In the genomic region with DNA sequence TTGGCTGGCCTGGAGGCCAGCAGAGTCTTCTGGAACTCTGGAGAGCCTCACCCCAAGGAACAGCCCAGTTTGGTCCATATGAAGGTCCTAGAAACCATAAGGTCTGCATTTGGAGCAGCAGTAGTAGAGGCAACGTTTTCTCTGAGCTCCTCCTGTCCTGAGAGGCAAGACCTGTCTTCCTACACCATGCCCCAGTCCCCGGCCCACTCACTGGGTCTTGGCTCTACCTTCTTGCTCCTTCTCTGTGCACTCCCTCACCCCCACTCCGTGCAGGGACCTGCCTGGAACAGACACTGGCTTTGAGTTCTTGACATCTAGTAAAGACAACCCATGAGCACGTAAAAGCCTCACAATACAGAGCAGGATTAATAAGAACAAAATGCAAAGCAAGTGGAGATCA, we compare ENCODE assay signal across 31 cellular contexts.
"Had no signal": no experiment of that assay in that cellular context is flagged by ENCODE, and none has a peak within 500 bp of the region (broad histone marks: within the 10 kb centered on the region; RNA-seq: fewer than 3 reads in every experiment).

No MANE protein-coding gene starts in this region.

- H3K4me1 Mint-ChIP-seq: activated B cell treated with CpG ODN at 0.5 μM for 24 hours; activated naive CD4-positive, alpha-beta T cell treated with anti-CD3 and anti-CD28 coated beads, Interleukin-2, amount 10 ng/mL, durations not matched to agents 7 days and 5 days; activated naive CD8-positive, alpha-beta T cell treated with anti-CD3 and anti-CD28 coated beads, Interleukin-2, amount 10 ng/mL, durations not matched to agents 7 days and 5 days; brain; central memory CD8-positive, alpha-beta T cell; T-helper 17 cell had no signal

- H3K27ac ChIP-seq: ascending aorta, breast epithelium, cardiac muscle cell, colonic mucosa, epithelial cell of prostate, foreskin keratinocyte, gastrocnemius medialis, WERI-Rb-1 had no signal

- H3K27me3 ChIP-seq: ascending aorta, breast epithelium, cardiac muscle cell, colonic mucosa, foreskin keratinocyte, gastrocnemius medialis had no signal

- H3K9me3 ChIP-seq: ascending aorta, breast epithelium, colonic mucosa, gastrocnemius medialis had no signal

- H3K4me3 Mint-ChIP-seq: activated B cell treated with CpG ODN at 0.5 μM for 24 hours; activated CD8-positive, alpha-beta T cell treated with anti-CD3 and anti-CD28 coated beads for 36 hours; activated naive CD4-positive, alpha-beta T cell treated with anti-CD3 and anti-CD28 coated beads, Interleukin-2, amount 10 ng/mL, durations not matched to agents 7 days and 5 days; activated naive CD8-positive, alpha-beta T cell treated with anti-CD3 and anti-CD28 coated beads, Interleukin-2, amount 10 ng/mL, durations not matched to agents 7 days and 5 days; activated T-cell treated with anti-CD3 and anti-CD28 coated beads, Interleukin-2, amount 50 U/mL, for 24 hours; activated T-cell treated with anti-CD3 and anti-CD28 coated beads, Interleukin-2, amount 50 U/mL, for 72 hours; brain; central memory CD8-positive, alpha-beta T cell; T-helper 17 cell; T-helper 2 cell treated with Interferon-gamma antibody and Interleukin-4, amounts not matched to agents 5 μg/mL and 100 μg/mL, for 36 hours had no signal

- H3K9me3 Mint-ChIP-seq: activated CD8-positive, alpha-beta T cell treated with anti-CD3 and anti-CD28 coated beads for 36 hours; activated naive CD4-positive, alpha-beta T cell treated with anti-CD3 and anti-CD28 coated beads, Interleukin-2, amount 10 ng/mL, durations not matched to agents 7 days and 5 days; activated naive CD4-positive, alpha-beta T cell treated with anti-CD3 and anti-CD28 coated beads, Interleukin-2, amount 50 U/mL, for 72 hours; activated T-cell treated with anti-CD3 and anti-CD28 coated beads, Interleukin-2, amount 50 U/mL, for 24 hours; activated T-cell treated with anti-CD3 and anti-CD28 coated beads, Interleukin-2, amount 50 U/mL, for 72 hours; central memory CD8-positive, alpha-beta T cell; T-helper 2 cell treated with Interferon-gamma antibody and Interleukin-4, amounts not matched to agents 5 μg/mL and 100 μg/mL, for 36 hours had no signal

- H3K4me1 ChIP-seq: ascending aorta, breast epithelium, colonic mucosa, foreskin keratinocyte, gastrocnemius medialis had no signal

- H3K36me3 Mint-ChIP-seq: activated naive CD4-positive, alpha-beta T cell treated with anti-CD3 and anti-CD28 coated beads, Interleukin-2, amount 10 ng/mL, durations not matched to agents 7 days and 5 days; activated naive CD4-positive, alpha-beta T cell treated with anti-CD3 and anti-CD28 coated beads, Interleukin-2, amount 50 U/mL, for 72 hours; activated naive CD8-positive, alpha-beta T cell treated with anti-CD3 and anti-CD28 coated beads, Interleukin-2, amount 10 ng/mL, durations not matched to agents 7 days and 5 days; brain had no signal

- H3K27me3 Mint-ChIP-seq: activated CD8-positive, alpha-beta T cell treated with anti-CD3 and anti-CD28 coated beads for 36 hours had no signal

- ATAC-seq: activated CD4-positive, CD25-positive, alpha-beta regulatory T cell treated with anti-CD3 and anti-CD28 coated beads, Interleukin-2, amount 50 U/mL, for 24 hours; activated CD8-positive, alpha-beta T cell treated with anti-CD3 and anti-CD28 coated beads for 36 hours; activated naive CD4-positive, alpha-beta T cell treated with anti-CD3 and anti-CD28 coated beads, Interleukin-2, amount 50 U/mL, for 72 hours; foreskin keratinocyte; gastrocnemius medialis; T-helper 17 cell had no signal

- H3K4me3 ChIP-seq: ascending aorta, breast epithelium, cardiac muscle cell, colonic mucosa, gastrocnemius medialis had no signal

- H3K36me3 ChIP-seq: ascending aorta, breast epithelium, cardiac muscle cell, colonic mucosa, gastrocnemius medialis, WERI-Rb-1 had no signal

- DNase-seq: activated B cell treated with CpG ODN at 0.5 μM for 24 hours; activated CD4-positive, alpha-beta T cell treated with anti-CD3 and anti-CD28 coated beads for 48 hours; activated CD4-positive, alpha-beta T cell treated with anti-CD3 and anti-CD28 coated beads, Interleukin-2, amount 50 U/mL, for 1 hour; activated CD4-positive, alpha-beta T cell treated with anti-CD3 and anti-CD28 coated beads, Interleukin-2, amount 50 U/mL, for 48 hours; activated CD8-positive, alpha-beta memory T cell treated with anti-CD3 and anti-CD28 coated beads, Interleukin-2, amount 50 U/mL, for 48 hours; activated CD8-positive, alpha-beta T cell treated with anti-CD3 and anti-CD28 coated beads for 36 hours; activated gamma-delta T cell; activated naive CD4-positive, alpha-beta T cell; activated naive CD4-positive, alpha-beta T cell treated with anti-CD3 and anti-CD28 coated beads, Interleukin-2, amount 10 ng/mL, durations not matched to agents 7 days and 5 days; activated naive CD8-positive, alpha-beta T cell treated with anti-CD3 and anti-CD28 coated beads, Interleukin-2, amount 10 ng/mL, durations not matched to agents 7 days and 5 days; activated T-cell treated with anti-CD3 and anti-CD28 coated beads for 4 hours; activated T-cell treated with anti-CD3 and anti-CD28 coated beads, Interleukin-2, amount 50 U/mL, for 24 hours; activated T-cell treated with anti-CD3 and anti-CD28 coated beads, Interleukin-2, amount 50 U/mL, for 72 hours; colonic mucosa; effector CD8-positive, alpha-beta T cell; foreskin keratinocyte; gastrocnemius medialis; glutamatergic neuron; T-helper 1 cell; T-helper 17 cell; T1000; WERI-Rb-1 had no signal

- H3K27ac Mint-ChIP-seq: activated B cell treated with CpG ODN at 0.5 μM for 24 hours; activated CD8-positive, alpha-beta T cell treated with anti-CD3 and anti-CD28 coated beads for 36 hours; activated naive CD4-positive, alpha-beta T cell treated with anti-CD3 and anti-CD28 coated beads, Interleukin-2, amount 10 ng/mL, durations not matched to agents 7 days and 5 days; activated naive CD4-positive, alpha-beta T cell treated with anti-CD3 and anti-CD28 coated beads, Interleukin-2, amount 50 U/mL, for 72 hours; activated naive CD8-positive, alpha-beta T cell treated with anti-CD3 and anti-CD28 coated beads, Interleukin-2, amount 10 ng/mL, durations not matched to agents 7 days and 5 days; activated T-cell treated with anti-CD3 and anti-CD28 coated beads, Interleukin-2, amount 50 U/mL, for 24 hours; activated T-cell treated with anti-CD3 and anti-CD28 coated beads, Interleukin-2, amount 50 U/mL, for 72 hours; brain; T-helper 17 cell; T-helper 2 cell treated with Interferon-gamma antibody and Interleukin-4, amounts not matched to agents 5 μg/mL and 100 μg/mL, for 36 hours had no signal
